Comparison of ENCODE assay signal across 26 cellular contexts in genomic region chr19:12804051-12804450, GRCh38. TPM values are rescaled to one million over a fixed set of nuclear protein-coding genes. Genes with fewer than 3 reads are reported as not detected.
"Had no signal": no experiment of that assay in that cellular context is flagged by ENCODE, and none has a peak within 500 bp of the region (broad histone marks: within the 10 kb centered on the region; RNA-seq: fewer than 3 reads in every experiment).

No MANE protein-coding gene starts in this region.

- H3K27ac Mint-ChIP-seq: activated CD8-positive, alpha-beta memory T cell treated with anti-CD3 and anti-CD28 coated beads, Interleukin-2, amount 10 ng/mL, durations not matched to agents 7 days and 5 days; activated naive CD8-positive, alpha-beta T cell; activated T-cell treated with anti-CD3 and anti-CD28 coated beads, Interleukin-2, amount 50 U/mL, for 24 hours; T-helper 1 cell treated with Interleukin-12 subunit alpha and Interleukin-12 subunit beta and Interleukin-4 antibody, amounts not matched to agents 30 μg/mL and 1 μg/mL, for 36 hours had no signal

- ATAC-seq: activated CD4-positive, CD25-positive, alpha-beta regulatory T cell treated with anti-CD3 and anti-CD28 coated beads, Interleukin-2, amount 50 U/mL, for 24 hours; activated CD8-positive, alpha-beta memory T cell treated with anti-CD3 and anti-CD28 coated beads, Interleukin-2, amount 10 ng/mL, durations not matched to agents 7 days and 5 days; K562 had no signal

- H3K27me3 Mint-ChIP-seq: activated CD8-positive, alpha-beta memory T cell treated with anti-CD3 and anti-CD28 coated beads, Interleukin-2, amount 10 ng/mL, durations not matched to agents 7 days and 5 days; activated naive CD8-positive, alpha-beta T cell; activated T-cell treated with anti-CD3 and anti-CD28 coated beads, Interleukin-2, amount 50 U/mL, for 24 hours had no signal

- H3K9me3 ChIP-seq: Peyer's patch, SJSA1 had no signal

- FAIRE-seq: K562 had no signal

- DNase-seq: activated CD4-positive, alpha-beta T cell treated with anti-CD3 and anti-CD28 coated beads for 48 hours; activated CD4-positive, alpha-beta T cell treated with anti-CD3 and anti-CD28 coated beads, Interleukin-2, amount 50 U/mL, for 48 hours; activated CD8-positive, alpha-beta memory T cell treated with anti-CD3 and anti-CD28 coated beads, Interleukin-2, amount 10 ng/mL, durations not matched to agents 7 days and 5 days; activated effector memory CD4-positive, alpha-beta T cell treated with Interleukin-2 at 50 U/mL for 16 hours; activated naive CD4-positive, alpha-beta T cell treated with Interleukin-2 at 50 U/mL for 16 hours; activated T-cell treated with anti-CD3 and anti-CD28 coated beads, Interleukin-2, amount 50 U/mL, for 24 hours; amygdala; brain microvascular endothelial cell; Karpas-422; MM.1S; NCI-H1105; NCI-H1436 treated with DMSO at 0.1 percent for 48 hours; NCI-H187; NCI-H2081; NCI-H510A treated with DMSO at 0.1 percent for 48 hours; NCI-H69; Peyer's patch; SHP77 had no signal

- H3K9me3 Mint-ChIP-seq: activated T-cell treated with anti-CD3 and anti-CD28 coated beads, Interleukin-2, amount 50 U/mL, for 24 hours; activated T-helper 1 cell treated with anti-CD3 and anti-CD28 coated beads, Interleukin-12 subunit alpha, Interleukin-12 subunit beta, Interleukin-2, Interleukin-4 antibody, amounts not matched to agents 30 ng/mL and 10 ng/mL and 1 ng/mL, durations not matched to agents 14 hours and 24 hours and 36 hours; T-helper 1 cell treated with Interleukin-12 subunit alpha and Interleukin-12 subunit beta and Interleukin-4 antibody, amounts not matched to agents 30 μg/mL and 1 μg/mL, for 36 hours had no signal

- H3K27ac ChIP-seq: brain microvascular endothelial cell, cardiac muscle cell, Peyer's patch, RWPE1, SJSA1 had no signal

- H3K4me3 Mint-ChIP-seq: activated CD8-positive, alpha-beta memory T cell treated with anti-CD3 and anti-CD28 coated beads, Interleukin-2, amount 10 ng/mL, durations not matched to agents 7 days and 5 days; activated naive CD8-positive, alpha-beta T cell; activated T-cell treated with anti-CD3 and anti-CD28 coated beads, Interleukin-2, amount 50 U/mL, for 24 hours; activated T-helper 1 cell treated with anti-CD3 and anti-CD28 coated beads, Interleukin-12 subunit alpha, Interleukin-12 subunit beta, Interleukin-2, Interleukin-4 antibody, amounts not matched to agents 30 ng/mL and 10 ng/mL and 1 ng/mL, durations not matched to agents 14 hours and 24 hours and 36 hours; T-helper 1 cell treated with Interleukin-12 subunit alpha and Interleukin-12 subunit beta and Interleukin-4 antibody, amounts not matched to agents 30 μg/mL and 1 μg/mL, for 36 hours had no signal

- H3K27me3 ChIP-seq: brain microvascular endothelial cell, cardiac muscle cell, Peyer's patch had no signal

- H3K4me3 ChIP-seq: cardiac muscle cell, K562, Peyer's patch, SJSA1 had no signal

RNA-seq across cellular contexts. Expression of gene THSD8, which starts 2.2 kb away (rescaled TPM):
- total RNA-seq: cardiac muscle cell, Peyer's patch, SJSA1 had no signal
